ENCODE assay signal across 1 cellular context in genomic region chr7:43014374-43014773, GRCh38.
TF ChIP-seq lines count a peak whose summit lies in the region.

No MANE protein-coding gene starts in this region.

TF ChIP-seq in GM23338, 12 proteins besides CTCF, POLR2A, EP300 and RAD21:
- TF ChIP-seq ZNF462 (CRISPR knock-in tag; IDR thresholded peaks at IDR 0.05) (no peak), ETS1 (IDR thresholded peaks at IDR 0.05) (no peak), EZH2phosphoT487 (IDR thresholded peaks at IDR 0.05; ENCODE audit: unreplicated experiment) (no peak), JUNB (IDR thresholded peaks at IDR 0.05; ENCODE audit: unreplicated experiment) (no peak), EZH2 (IDR thresholded peaks at IDR 0.05; ENCODE audit: low read depth, unreplicated experiment) (no peak), REST (IDR thresholded peaks at IDR 0.05; ENCODE audit: unreplicated experiment) (no peak), STAT1 (IDR thresholded peaks at IDR 0.05; ENCODE audit: unreplicated experiment) (no peak), CREB1 (CRISPR knock-in tag; IDR thresholded peaks at IDR 0.05; ENCODE audit: low read depth) (no peak), POLR2AphosphoS5 (IDR thresholded peaks at IDR 0.05; ENCODE audit: low read depth) (no peak), NANOG (IDR thresholded peaks at IDR 0.05; ENCODE audit: borderline replicate concordance) (no peak), ZNF114 (CRISPR knock-in tag; IDR thresholded peaks at IDR 0.05) (no peak), ZNF331 (CRISPR knock-in tag; IDR thresholded peaks at IDR 0.05; ENCODE audit: low read depth) (no peak)
